Comparison of ENCODE assay signal across 18 cellular contexts in genomic region chr22:41816871-41817270, GRCh38. TPM values are rescaled to one million over a fixed set of nuclear protein-coding genes. Genes with fewer than 3 reads are reported as not detected.
DNase-seq lines count a peak whose midpoint lies in the region; ATAC-seq, FAIRE-seq and TF ChIP-seq lines count a peak whose summit lies in the region.
"Had no signal": no experiment of that assay in that cellular context is flagged by ENCODE, and none has a peak within 500 bp of the region (broad histone marks: within the 10 kb centered on the region; RNA-seq: fewer than 3 reads in every experiment).

No MANE protein-coding gene starts in this region.

- TF ChIP-seq POLR2A in gastrocnemius medialis (IDR thresholded peaks at IDR 0.05) = no peak

- in situ Hi-C loops in gastrocnemius medialis (cut with MboI; ENCODE audit: low sequenced_read_pairs in 4 of 4) = no loop called here

- H3K4me1 ChIP-seq in SJCRH30 = peaks cover 35% of the 10 kb centered on the region
- H3K4me1 ChIP-seq in gastrocnemius medialis = peaks cover 14 to 22% of the 10 kb centered on the region in 2 donors

- H3K9me3 ChIP-seq in SJCRH30 (replicated peaks) (no peaks in the 10 kb centered on the region), gastrocnemius medialis (no peaks in the 10 kb centered on the region)
- H3K9me3 ChIP-seq: BLaER1 had no signal

- TF ChIP-seq CTCF in brain (conservative IDR thresholded peaks at IDR 0.05) (no peak), gastrocnemius medialis (IDR thresholded peaks at IDR 0.05 in 4 of 5, conservative IDR thresholded peaks at IDR 0.05 in 1 of 5) (no peak), foreskin fibroblast (IDR thresholded peaks at IDR 0.05; ENCODE audit: low read depth, low read length) (no peak)

- no peak for DNase-seq in activated T-cell treated with anti-CD3 and anti-CD28 coated beads, Interleukin-2, amount 50 U/mL, for 24 hours
- DNase-seq in activated T-cell treated with anti-CD3 and anti-CD28 coated beads, Interleukin-2, amount 50 U/mL, for 1 hour = no peak
- no peak for DNase-seq in SJCRH30
- no peak for DNase-seq in gastrocnemius medialis
- no peak for DNase-seq in foreskin fibroblast
- no peak for DNase-seq in RCC 7860 (ENCODE audit: low spot score)
- DNase-seq: 8988T, AML-193, Calu3, DMS 273 treated with DMSO at 0.1 percent for 48 hours, GOT3 had no signal

- FAIRE-seq in RCC 7860 (lab: Jason Lieb, UNC) = no peak
- FAIRE-seq: GM12878, GM18507 had no signal

- peaks cover 8% of the 10 kb centered on the region; the same call in 1 of the 2 replicates for H3K36me3 ChIP-seq in SJCRH30
- no peaks in the 10 kb centered on the region for H3K36me3 ChIP-seq in gastrocnemius medialis

- intact Hi-C loops in gastrocnemius medialis (cut with DNase I; ENCODE audit: low total_unique reads) = no loop called here

- H3K4me3 ChIP-seq in SJCRH30 (no peak overlapping the region), gastrocnemius medialis (no peak overlapping the region), foreskin fibroblast (ENCODE audit: low read depth in 1 of 2, low read length in 2 of 2) (no peak overlapping the region)
- H3K4me3 ChIP-seq: BLaER1, GM12878 had no signal

- H3K9me3 Mint-ChIP-seq in activated T-cell treated with anti-CD3 and anti-CD28 coated beads, Interleukin-2, amount 50 U/mL, for 24 hours = no peaks in the 10 kb centered on the region
- no peaks in the 10 kb centered on the region for H3K9me3 Mint-ChIP-seq in brain
- H3K9me3 Mint-ChIP-seq: IgD-negative memory B cell had no signal

- peaks cover 74% of the 10 kb centered on the region for H3K36me3 Mint-ChIP-seq in activated T-cell treated with anti-CD3 and anti-CD28 coated beads, Interleukin-2, amount 50 U/mL, for 24 hours (ENCODE audit: low read depth)
- H3K36me3 Mint-ChIP-seq in brain = peaks cover 21% of the 10 kb centered on the region
- H3K36me3 Mint-ChIP-seq: IgD-negative memory B cell had no signal

- no peaks in the 10 kb centered on the region for H3K27me3 Mint-ChIP-seq in activated T-cell treated with anti-CD3 and anti-CD28 coated beads, Interleukin-2, amount 50 U/mL, for 24 hours
- H3K27me3 Mint-ChIP-seq in brain = no peaks in the 10 kb centered on the region
- H3K27me3 Mint-ChIP-seq: IgD-negative memory B cell had no signal

- peak overlapping the region; percentile 18 for H3K27ac Mint-ChIP-seq in activated T-cell treated with anti-CD3 and anti-CD28 coated beads, Interleukin-2, amount 50 U/mL, for 24 hours
- H3K27ac Mint-ChIP-seq in brain = peak overlapping the region in 3 of 5 experiments; percentile 31 to 86 (median 86)
- H3K27ac Mint-ChIP-seq: IgD-negative memory B cell had no signal

- H3K4me1 Mint-ChIP-seq in activated T-cell treated with anti-CD3 and anti-CD28 coated beads, Interleukin-2, amount 50 U/mL, for 24 hours (ENCODE audit: low read depth) = peaks cover 11% of the 10 kb centered on the region
- peaks cover 22% of the 10 kb centered on the region for H3K4me1 Mint-ChIP-seq in brain

- H3K27ac ChIP-seq in SJCRH30 (peak overlapping the region; percentile 97), gastrocnemius medialis (peak overlapping the region; percentile 64 to 78 (median 72))
- H3K27ac ChIP-seq: BLaER1 had no signal

- H3K27me3 ChIP-seq in SJCRH30 (no peaks in the 10 kb centered on the region), gastrocnemius medialis (no peaks in the 10 kb centered on the region)
- H3K27me3 ChIP-seq: BLaER1 had no signal

- ATAC-seq in gastrocnemius medialis = peak; percentile 5 to 9
- no peak for ATAC-seq in GM19351 (IDR thresholded peaks at IDR 0.05; ENCODE audit: unreplicated experiment)
- ATAC-seq: GM12878, HCT116 had no signal

- no peak overlapping the region for H3K4me3 Mint-ChIP-seq in activated T-cell treated with anti-CD3 and anti-CD28 coated beads, Interleukin-2, amount 50 U/mL, for 24 hours
- H3K4me3 Mint-ChIP-seq in brain = no peak overlapping the region
- H3K4me3 Mint-ChIP-seq: IgD-negative memory B cell had no signal

RNA-seq across cellular contexts. Expression of gene SREBF2, which starts 16.0 kb away (rescaled TPM):
- 100 and 103 TPM in 2 replicates for total RNA-seq in SJCRH30 (2014; rRNA removed; shearing (Covaris generic))
- 115 TPM for polyA plus RNA-seq in brain (ENCODE audit: insufficient read depth, low read depth, low replicate concordance)
- total RNA-seq in gastrocnemius medialis = 10 to 100 TPM; 25.1 to 40.9 (median 36.1) TPM

RNA-seq across cellular contexts. Expression of gene CCDC134, which starts 16.4 kb away (rescaled TPM):
- 19.8 and 21.2 TPM in 2 replicates for total RNA-seq in SJCRH30 (2014; rRNA removed; shearing (Covaris generic))
- 3.7 TPM for polyA plus RNA-seq in brain (ENCODE audit: insufficient read depth, low read depth, low replicate concordance)
- total RNA-seq in gastrocnemius medialis = 1 to 10 TPM; 3.3 to 7.7 (median 6.0) TPM
